In the genomic region with DNA sequence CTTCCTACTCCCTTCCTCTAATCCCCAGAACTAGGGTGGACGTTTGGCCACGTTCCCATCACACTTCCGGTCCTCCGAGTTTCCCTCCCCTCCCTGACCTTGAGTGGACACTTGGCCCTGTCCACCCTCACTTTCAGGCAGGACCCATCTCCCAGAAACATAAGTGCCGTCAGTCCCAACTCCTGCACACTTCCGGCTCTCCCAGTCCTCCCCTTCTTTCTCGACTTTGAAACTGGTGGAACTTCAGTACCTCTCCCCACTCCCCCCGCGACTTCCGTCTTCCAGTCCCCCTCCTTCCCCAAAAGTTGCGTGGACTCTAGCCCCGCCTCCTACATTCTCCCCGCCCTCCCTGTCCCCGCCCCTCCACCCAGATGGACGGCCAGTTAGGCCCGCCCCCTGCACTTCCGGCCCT, we compare ENCODE assay signal across 9 cellular contexts. TPM values are rescaled to one million over a fixed set of nuclear protein-coding genes. Genes with fewer than 3 reads are reported as not detected.
A peak's percentile ranks its signal among the peaks of the same experiment; 100 is the strongest.
DNase-seq lines count a peak whose midpoint lies in the region; ATAC-seq, FAIRE-seq and TF ChIP-seq lines count a peak whose summit lies in the region.
"Had no signal": no experiment of that assay in that cellular context is flagged by ENCODE, and none has a peak within 500 bp of the region (broad histone marks: within the 10 kb centered on the region; RNA-seq: fewer than 3 reads in every experiment).

No MANE protein-coding gene starts in this region.

- H3K9me3 Mint-ChIP-seq in memory B cell = peaks cover 10% of the 10 kb centered on the region
- peaks cover 13% of the 10 kb centered on the region for H3K9me3 Mint-ChIP-seq in stimulated activated memory B cell treated with anti-CD40 and anti-IgM and Interleukin-4, amounts not matched to agents 10 μg/mL and 1 μg/mL and 100 μg/mL, for 72 hours

- H3K4me1 ChIP-seq in SK-N-SH (ENCODE audit: control insufficient read depth in 1 of 2, insufficient read depth in 2 of 2, low read depth in 1 of 2, low read length in 1 of 2) (no peaks in the 10 kb centered on the region; a peak in 1 of 4 replicates), GM12878 (ENCODE audit: control insufficient read depth, insufficient read depth, low read length) (peaks cover 10% of the 10 kb centered on the region)

- POLR2A ChIA-PET in SK-N-SH (lab: Yijun Ruan, JAX) = interaction anchor here (1.0 to 1.6 kb wide), 4 partner anchors 46 to 180 kb away, joined by 3 to 5 read pairs (median 4); a partner anchor contains a TSS
- POLR2A ChIA-PET in GM12878 (lab: Charles Lee) = interaction anchor here (1.0 to 1.2 kb wide), 2 partner anchors 10 to 97 kb away, joined by 3 to 4 read pairs; no protein-coding TSS in a partner anchor

- peak; percentile 13 for FAIRE-seq in GM12878 (lab: Jason Lieb, UNC)
- FAIRE-seq: colon had no signal

- 5% methylated on average over 17 of the region's 17 CpGs for WGBS in SK-N-SH (ENCODE audit: low lambda C conversion rate)
- WGBS in GM12878 (ENCODE audit: insufficient coverage, insufficient replicate concordance, low lambda C conversion rate, missing lambda C conversion rate) = 4% methylated on average over 9 of the region's 17 CpGs

- H3F3A ChIP-seq in SK-N-SH (replicated peaks; ENCODE audit: insufficient read depth) = peaks cover 3% of the 10 kb centered on the region

- peak overlapping the region; percentile 54 to 65 for H3K4me3 ChIP-seq in SK-N-SH (ENCODE audit: low read depth in 2 of 2, low read length in 1 of 2)
- H3K4me3 ChIP-seq in GM12878 = peak overlapping the region; percentile 67

- RAD21 ChIA-PET in GM12878 (lab: Charles Lee; ENCODE audit: unreplicated experiment) = interaction anchor here (0.6 to 1.0 kb wide), 3 partner anchors 277 to 704 kb away, joined by 3 to 4 read pairs (median 3); a partner anchor contains a TSS

- peak overlapping the region; percentile 100 for H3K27ac Mint-ChIP-seq in memory B cell
- peak overlapping the region; percentile 98 for H3K27ac Mint-ChIP-seq in stimulated activated memory B cell treated with anti-CD40 and anti-IgM and Interleukin-4, amounts not matched to agents 10 μg/mL and 1 μg/mL and 100 μg/mL, for 72 hours

- peaks cover 10% of the 10 kb centered on the region for H3K4me1 Mint-ChIP-seq in memory B cell
- peaks cover 27% of the 10 kb centered on the region for H3K4me1 Mint-ChIP-seq in stimulated activated memory B cell treated with anti-CD40 and anti-IgM and Interleukin-4, amounts not matched to agents 10 μg/mL and 1 μg/mL and 100 μg/mL, for 72 hours

- H3K27me3 ChIP-seq in SK-N-SH (ENCODE audit: insufficient read depth) = no peaks in the 10 kb centered on the region
- no peaks in the 10 kb centered on the region for H3K27me3 ChIP-seq in GM12878 (replicated peaks in 1 of 2; ENCODE audit: control insufficient read depth in 2 of 2, insufficient read depth in 2 of 2, low read length in 1 of 2)

- BruUV-seq in GM12878 (replicated peaks; lab: Mats Ljungman, UMichigan) = no TSS peak

- SMC1A ChIA-PET in GM12878 (lab: Charles Lee; ENCODE audit: uncharacterized antibody, unreplicated experiment) = interaction anchor here (1.1 to 1.4 kb wide), 2 partner anchors 124 to 142 kb away, joined by 3 read pairs; no protein-coding TSS in a partner anchor

- H2AFZ ChIP-seq in SK-N-SH (ENCODE audit: low read depth) = no peak overlapping the region
- peak overlapping the region; percentile 93 for H2AFZ ChIP-seq in GM12878 (ENCODE audit: control insufficient read depth, low read depth, low read length)

- DNase-seq in SK-N-SH (peak; percentile 90), OCI-M1 (lab: John Stamatoyannopoulos, UW) (peak; percentile 98), GM12878 (ENCODE audit: low read depth, low spot score) (no peak), memory B cell (ENCODE audit: low spot score in 2 of 2) (no peak), kidney glomerular epithelial cell (lab: John Stamatoyannopoulos, UW) (no peak)

- H3K27ac ChIP-seq in SK-N-SH (ENCODE audit: low read depth in 2 of 2, low read length in 1 of 2) (peak overlapping the region in 1 of 2 experiments; percentile 85; a peak in 1 of 4 replicates), GM12878 (ENCODE audit: control insufficient read depth, insufficient read depth) (peak overlapping the region; percentile 98)

- H3K9ac ChIP-seq in SK-N-SH (no peak overlapping the region), GM12878 (ENCODE audit: control insufficient read depth, insufficient read depth, low read length) (peak overlapping the region; percentile 34; the same call in 1 of the 2 replicates)

- CTCF ChIA-PET in SK-N-SH (lab: Yijun Ruan, JAX) = no interaction called here
- CTCF ChIA-PET in GM12878 (lab: Yijun Ruan, JAX) = interaction anchor here (1.4 kb wide), 3 partner anchors 42 to 336 kb away, joined by 3 to 4 read pairs (median 3); a partner anchor contains a TSS

- intact Hi-C loops in GM12878 (cut with micrococcal nuclease; ENCODE audit: unreplicated experiment) = no loop called here

- TF ChIP-seq CTCF in SK-N-SH (IDR thresholded peaks at IDR 0.05) (no peak), GM12878 (IDR thresholded peaks at IDR 0.05 in 2 of 3, conservative IDR thresholded peaks at IDR 0.05 in 1 of 3; ENCODE audit: control insufficient read depth in 2 of 3, extremely low read depth in 1 of 3, insufficient read depth in 1 of 3, low read depth in 3 of 3, low read length in 3 of 3) (no peak)

- no peaks in the 10 kb centered on the region for H3K9me2 ChIP-seq in SK-N-SH

- ATAC-seq in SK-N-SH treated with all-trans-retinoic acid at 6 μM for 48 hours (no peak), GM12878 (peak; percentile 83), memory B cell (ENCODE audit: low read depth) (peak; percentile 74), HG03135 (IDR thresholded peaks at IDR 0.05; ENCODE audit: unreplicated experiment) (no peak)
- ATAC-seq in stimulated activated memory B cell treated with anti-CD40 and anti-IgM and Interleukin-4, amounts not matched to agents 10 μg/mL and 1 μg/mL and 100 μg/mL, for 72 hours = peak; percentile 92

- H3K4me2 ChIP-seq in SK-N-SH (no peak overlapping the region), GM12878 (ENCODE audit: control insufficient read depth, insufficient read depth) (peak overlapping the region; percentile 96)

- TF ChIP-seq EP300 in SK-N-SH (IDR thresholded peaks at IDR 0.05; ENCODE audit: borderline replicate concordance in 1 of 2, low read depth in 1 of 2, low read length in 1 of 2) = no peak
- TF ChIP-seq EP300 in GM12878 (IDR thresholded peaks at IDR 0.05; ENCODE audit: borderline replicate concordance in 1 of 2, control insufficient read depth in 1 of 2, low read depth in 2 of 2, low read length in 2 of 2) = no peak

- peaks cover 10% of the 10 kb centered on the region; the same call in 1 of the 2 replicates for H3K9me3 ChIP-seq in SK-N-SH
- peaks cover 43% of the 10 kb centered on the region for H3K9me3 ChIP-seq in GM12878 (replicated peaks; ENCODE audit: control insufficient read depth, insufficient read depth, low read length)

- H3K36me3 ChIP-seq in SK-N-SH (replicated peaks in 1 of 2; ENCODE audit: control insufficient read depth in 1 of 2, insufficient read depth in 2 of 2, low read length in 1 of 2) = peaks cover 0 to 25% of the 10 kb centered on the region in 2 experiments
- peaks cover 0 to 11% of the 10 kb centered on the region in 2 experiments; a peak in 1 of 4 replicates for H3K36me3 ChIP-seq in GM12878 (ENCODE audit: control insufficient read depth in 2 of 2, insufficient read depth in 2 of 2, low read length in 1 of 2)

- H3K36me3 Mint-ChIP-seq in memory B cell = peaks cover 43% of the 10 kb centered on the region
- peaks cover 58% of the 10 kb centered on the region for H3K36me3 Mint-ChIP-seq in stimulated activated memory B cell treated with anti-CD40 and anti-IgM and Interleukin-4, amounts not matched to agents 10 μg/mL and 1 μg/mL and 100 μg/mL, for 72 hours

- H4K20me1 ChIP-seq in SK-N-SH (ENCODE audit: insufficient read depth) (no peaks in the 10 kb centered on the region), GM12878 (ENCODE audit: control insufficient read depth, insufficient read depth) (no peaks in the 10 kb centered on the region)

- peak overlapping the region; percentile 88 for H3K4me3 Mint-ChIP-seq in memory B cell
- peak overlapping the region; percentile 95 for H3K4me3 Mint-ChIP-seq in stimulated activated memory B cell treated with anti-CD40 and anti-IgM and Interleukin-4, amounts not matched to agents 10 μg/mL and 1 μg/mL and 100 μg/mL, for 72 hours

- in situ Hi-C loops in GM12878 (cut with MboI) = no loop called here

- no peaks in the 10 kb centered on the region for H3K27me3 Mint-ChIP-seq in memory B cell
- H3K27me3 Mint-ChIP-seq in stimulated activated memory B cell treated with anti-CD40 and anti-IgM and Interleukin-4, amounts not matched to agents 10 μg/mL and 1 μg/mL and 100 μg/mL, for 72 hours = no peaks in the 10 kb centered on the region

- TF ChIP-seq POLR2A in GM12878 (IDR thresholded peaks at IDR 0.05; ENCODE audit: low read depth, low read length) = no peak

- TF ChIP-seq RAD21 in SK-N-SH (IDR thresholded peaks at IDR 0.05; ENCODE audit: low read length) (no peak), GM12878 (IDR thresholded peaks at IDR 0.05; ENCODE audit: insufficient read depth, low read depth, low read length) (no peak)

- no peaks in the 10 kb centered on the region for H3K79me2 ChIP-seq in SK-N-SH (ENCODE audit: insufficient read depth)
- peaks cover 8% of the 10 kb centered on the region for H3K79me2 ChIP-seq in GM12878 (ENCODE audit: control insufficient read depth, insufficient read depth, low read length)

RNA-seq across cellular contexts. Expression of a gene that starts 0.3 kb away (rescaled TPM):
- polyA plus RNA-seq in SK-N-SH (2012; rRNA removed) (3.1 and 4.0 TPM in 2 replicates), GM12878 (2011; rRNA removed) (17.3 and 17.8 TPM in 2 replicates), GM12878 (2014; fragmentation: Illumina TruSeq; extraction: Trizol) (12.3 and 14.9 TPM in 2 replicates), GM12878 (2014; fragmentation: Nextera tagmentation; extraction: Ambion mirVana) (1 to 10 TPM; 2.7 to 3.3 TPM), GM12878 (2014; rRNA removed) (12.8 and 14.5 TPM in 2 replicates), GM12878 (2016; fragmentation: Nextera tagmentation; extraction: Ambion mirVana) (10 to 100 TPM; 14.4 to 17.6 TPM)
- 2.3 and 2.7 TPM in 2 replicates for polyA plus RNA-seq in SK-N-SH (2012; cell fraction: cytosol; rRNA removed)
- polyA plus RNA-seq in SK-N-SH (2012; cell fraction: nucleus; rRNA removed) = 7.9 and 8.0 TPM in 2 replicates
- total RNA-seq in GM12878 (2013; cell fraction: nucleolus; rRNA removed) = 43.4 and 50.7 TPM in 2 replicates
- total RNA-seq in GM12878 (2014; rRNA removed) (14.2 and 16.7 TPM in 2 replicates), GM12878 (2014; rRNA removed; fragmentation: Illumina TruSeq; extraction: Trizol) (13.5 and 14.7 TPM in 2 replicates), GM12878 (2021) (12.3 and 14.1 TPM in 2 replicates)
- 12.1 TPM for polyA plus RNA-seq in GM12878 (2011; ENCODE audit: low read depth)
- polyA plus RNA-seq in GM12878 (2011; cell fraction: cytosol; rRNA removed) = 15.6 and 17.2 TPM in 2 replicates
- 31.9 and 32.4 TPM in 2 replicates for polyA plus RNA-seq in GM12878 (2011; cell fraction: nucleus; rRNA removed)
- 16.0 and 17.3 TPM in 2 replicates for polyA plus RNA-seq in GM12878 (2012)
- polyA minus RNA-seq in GM12878 (2011; rRNA and poly(A)+ RNA removed) = 19.8 and 29.6 TPM in 2 replicates
- polyA minus RNA-seq in GM12878 (2011; cell fraction: cytosol; rRNA and poly(A)+ RNA removed) = 5.3 and 7.6 TPM in 2 replicates
- 16.9 and 20.6 TPM in 2 replicates for polyA minus RNA-seq in GM12878 (2011; cell fraction: nucleus; rRNA and poly(A)+ RNA removed)

RNA-seq across cellular contexts. Expression of a gene that starts 32.0 kb away (rescaled TPM):
- 3.6 and 5.0 TPM in 2 replicates for polyA plus RNA-seq in SK-N-SH (2012; rRNA removed)
- polyA plus RNA-seq in SK-N-SH (2012; cell fraction: cytosol; rRNA removed) = 4.8 and 5.0 TPM in 2 replicates
- 3.8 and 4.7 TPM in 2 replicates for polyA plus RNA-seq in SK-N-SH (2012; cell fraction: nucleus; rRNA removed)
- total RNA-seq in GM12878 (2013; cell fraction: nucleolus; rRNA removed) = 4.9 and 5.1 TPM in 2 replicates
- 0.62 and 0.76 TPM in 2 replicates for total RNA-seq in GM12878 (2014; rRNA removed)
- total RNA-seq in GM12878 (2014; rRNA removed; fragmentation: Illumina TruSeq; extraction: Trizol) = 0.78 and 1.1 TPM in 2 replicates
- 0.43 and 0.56 TPM in 2 replicates for total RNA-seq in GM12878 (2021)
- 1.5 TPM for polyA plus RNA-seq in GM12878 (2011; ENCODE audit: low read depth)
- polyA plus RNA-seq in GM12878 (2011; rRNA removed) = 4.7 and 5.8 TPM in 2 replicates
- polyA plus RNA-seq in GM12878 (2011; cell fraction: cytosol; rRNA removed) = 2.9 and 3.7 TPM in 2 replicates
- polyA plus RNA-seq in GM12878 (2011; cell fraction: nucleus; rRNA removed) = 2.1 and 2.2 TPM in 2 replicates
- polyA plus RNA-seq in GM12878 (2012) = 1.6 and 2.2 TPM in 2 replicates
- polyA plus RNA-seq in GM12878 (2014; fragmentation: Illumina TruSeq; extraction: Trizol) = 0.29 and 0.71 TPM in 2 replicates
- polyA plus RNA-seq in GM12878 (2014; fragmentation: Nextera tagmentation; extraction: Ambion mirVana) = under 1 TPM in 1 of 2 experiments, not detected in 1; 0.11 TPM
- polyA plus RNA-seq in GM12878 (2014; rRNA removed) = 0.18 and 0.43 TPM in 2 replicates
- polyA plus RNA-seq in GM12878 (2016; fragmentation: Nextera tagmentation; extraction: Ambion mirVana) = under 1 TPM; 0.28 to 0.42 TPM
- polyA minus RNA-seq in GM12878 (2011; rRNA and poly(A)+ RNA removed) = 5.8 and 6.5 TPM in 2 replicates
- polyA minus RNA-seq in GM12878 (2011; cell fraction: cytosol; rRNA and poly(A)+ RNA removed) = 2.7 and 4.1 TPM in 2 replicates
- 1.7 and 1.8 TPM in 2 replicates for polyA minus RNA-seq in GM12878 (2011; cell fraction: nucleus; rRNA and poly(A)+ RNA removed)

RNA-seq across cellular contexts. Expression of a gene that starts 46.1 kb away (rescaled TPM):
- polyA plus RNA-seq in SK-N-SH (2012; rRNA removed) (0.58 and 0.89 TPM in 2 replicates), GM12878 (2011; rRNA removed) (58.3 and 70.1 TPM in 2 replicates), GM12878 (2014; fragmentation: Illumina TruSeq; extraction: Trizol) (29.6 and 43.1 TPM in 2 replicates), GM12878 (2014; fragmentation: Nextera tagmentation; extraction: Ambion mirVana) (10 to 100 TPM; 27.3 to 34.9 TPM), GM12878 (2014; rRNA removed) (53.6 and 57.0 TPM in 2 replicates), GM12878 (2016; fragmentation: Nextera tagmentation; extraction: Ambion mirVana) (10 to 100 TPM; 34.9 to 36.1 TPM)
- polyA plus RNA-seq in SK-N-SH (2012; cell fraction: cytosol; rRNA removed) = 0.37 and 0.66 TPM in 2 replicates
- polyA plus RNA-seq in SK-N-SH (2012; cell fraction: nucleus; rRNA removed) = 0.64 and 1.0 TPM in 2 replicates
- total RNA-seq in GM12878 (2013; cell fraction: nucleolus; rRNA removed) = 268 and 299 TPM in 2 replicates
- total RNA-seq in GM12878 (2014; rRNA removed) (56.8 and 67.4 TPM in 2 replicates), GM12878 (2014; rRNA removed; fragmentation: Illumina TruSeq; extraction: Trizol) (56.6 and 61.2 TPM in 2 replicates), GM12878 (2021) (35.9 and 42.1 TPM in 2 replicates)
- 70.8 TPM for polyA plus RNA-seq in GM12878 (2011; ENCODE audit: low read depth)
- 77.2 and 85.3 TPM in 2 replicates for polyA plus RNA-seq in GM12878 (2011; cell fraction: cytosol; rRNA removed)
- polyA plus RNA-seq in GM12878 (2011; cell fraction: nucleus; rRNA removed) = 53.4 and 62.8 TPM in 2 replicates
- polyA plus RNA-seq in GM12878 (2012) = 27.4 and 39.8 TPM in 2 replicates
- 61.0 and 85.8 TPM in 2 replicates for polyA minus RNA-seq in GM12878 (2011; rRNA and poly(A)+ RNA removed)
- 20.3 and 23.6 TPM in 2 replicates for polyA minus RNA-seq in GM12878 (2011; cell fraction: cytosol; rRNA and poly(A)+ RNA removed)
- polyA minus RNA-seq in GM12878 (2011; cell fraction: nucleus; rRNA and poly(A)+ RNA removed) = 48.8 and 73.8 TPM in 2 replicates

Comparison
In these comparisons a context has a peak if more than half of its experiments do, and no peak if none do; other contexts are left out.
1. DNase-seq: peak in SK-N-SH (single experiment) and OCI-M1 (single experiment); none in GM12878 (single experiment), memory B cell (0 of 2) and kidney glomerular epithelial cell (single experiment).
2. ATAC-seq: peak in GM12878 (single experiment), memory B cell (single experiment) and stimulated activated memory B cell treated with anti-CD40 and anti-IgM and Interleukin-4, amounts not matched to agents 10 μg/mL and 1 μg/mL and 100 μg/mL, for 72 hours (single experiment); none in SK-N-SH treated with all-trans-retinoic acid at 6 μM for 48 hours (single experiment) and HG03135 (single experiment).
3. RNA of a gene that starts 46.1 kb away (polyA plus RNA-seq): 27.3 to 85.3 TPM in GM12878; 0.37 to 1.0 TPM in SK-N-SH; every median in the first group is over 10 times any median in the second.